ENCODE assay signal across 8 cellular contexts in genomic region chr9:35604578-35605335, GRCh38. TPM values are rescaled to one million over a fixed set of nuclear protein-coding genes. Genes with fewer than 3 reads are reported as not detected.
DNase-seq lines count a peak whose midpoint lies in the region; ATAC-seq and TF ChIP-seq lines count a peak whose summit lies in the region.

TESK1 (plus strand) TSS chr9:35605262; CDS start chr9:35605620, 358 bp downstream.

- H3K79me2 ChIP-seq in parathyroid adenoma, result no peaks in the 10 kb centered on the region

- no peaks in the 10 kb centered on the region for H3K9me3 Mint-ChIP-seq in activated naive CD8-positive, alpha-beta T cell treated with anti-CD3 and anti-CD28 coated beads, Interleukin-2, amount 50 U/mL, for 24 hours

- peaks cover 15% of the 10 kb centered on the region for H3K36me3 Mint-ChIP-seq in activated naive CD8-positive, alpha-beta T cell treated with anti-CD3 and anti-CD28 coated beads, Interleukin-2, amount 50 U/mL, for 24 hours (ENCODE audit: low read depth)

- 0 to 1% methylated on average over 13 to 18 of the region's 52 CpGs for WGBS in thyroid gland, 2 donors

- H3K4me1 Mint-ChIP-seq in activated naive CD8-positive, alpha-beta T cell treated with anti-CD3 and anti-CD28 coated beads, Interleukin-2, amount 50 U/mL, for 24 hours, result peaks cover 35% of the 10 kb centered on the region

- peak; percentile 65 for DNase-seq in EH (ENCODE audit: low read depth)
- peak; percentile 10 for DNase-seq in GOT3 (lab: John Stamatoyannopoulos, UW)
- peak; percentile 34 for DNase-seq in LNCaP clone FGC (ENCODE audit: low read depth)
- DNase-seq in SW480 (ENCODE audit: low spot score), result peak; percentile 83
- peak; percentile 88 for DNase-seq in activated naive CD8-positive, alpha-beta T cell treated with anti-CD3 and anti-CD28 coated beads, Interleukin-2, amount 50 U/mL, for 24 hours
- DNase-seq in cardiac septum (ENCODE audit: low spot score), result peak; percentile 80
- DNase-seq in thyroid gland, result peak; percentile 86 to 88

- H3K4me2 ChIP-seq in parathyroid adenoma (ENCODE audit: low read length), result peak within 1 kb of the TSS; percentile 99

- no peaks in the 10 kb centered on the region for H3K36me3 ChIP-seq in parathyroid adenoma (ENCODE audit: control insufficient read depth, insufficient read depth, low read length)
- H3K36me3 ChIP-seq in thyroid gland, result peaks cover 15 to 16% of the 10 kb centered on the region in 2 donors

- peak within 1 kb of the TSS; percentile 100 for H3K27ac Mint-ChIP-seq in activated naive CD8-positive, alpha-beta T cell treated with anti-CD3 and anti-CD28 coated beads, Interleukin-2, amount 50 U/mL, for 24 hours

- no peaks in the 10 kb centered on the region for H3K9me3 ChIP-seq in parathyroid adenoma (ENCODE audit: control insufficient read depth, low read length)
- H3K9me3 ChIP-seq in thyroid gland, result no peaks in the 10 kb centered on the region

- ATAC-seq in activated naive CD8-positive, alpha-beta T cell treated with anti-CD3 and anti-CD28 coated beads, Interleukin-2, amount 50 U/mL, for 24 hours, result peak; percentile 35

- intact Hi-C loops in cardiac septum (cut with DNase I) (loop anchor here (1.0 to 10.0 kb wide), 7 partner anchors 43 to 530 kb away; partner anchors contain the start of genes ATOSB, CCDC107, CREB3 and FANCG), thyroid gland (cut with DNase I) (loop anchor here (5.0 kb wide), 2 partner anchors 43 to 128 kb away; partner anchors contain the start of genes CREB3 and TLN1)

- H3K4me3 Mint-ChIP-seq in activated naive CD8-positive, alpha-beta T cell treated with anti-CD3 and anti-CD28 coated beads, Interleukin-2, amount 50 U/mL, for 24 hours, result peak within 1 kb of the TSS; percentile 94

- no peak within 1 kb of the TSS for H3K9ac ChIP-seq in parathyroid adenoma

- peak in 1 of 2 donors; percentile 46 for TF ChIP-seq POLR2A in thyroid gland (IDR thresholded peaks at IDR 0.05)

- H3K27me3 Mint-ChIP-seq in activated naive CD8-positive, alpha-beta T cell treated with anti-CD3 and anti-CD28 coated beads, Interleukin-2, amount 50 U/mL, for 24 hours, result peaks cover 2% of the 10 kb centered on the region

- peak within 1 kb of the TSS; percentile 85 for H3K27ac ChIP-seq in parathyroid adenoma
- peak within 1 kb of the TSS; percentile 81 to 93 (median 87) for H3K27ac ChIP-seq in thyroid gland

- no peaks in the 10 kb centered on the region for H3K27me3 ChIP-seq in parathyroid adenoma (ENCODE audit: control insufficient read depth, insufficient read depth, low read length)
- no peaks in the 10 kb centered on the region for H3K27me3 ChIP-seq in thyroid gland

- TF ChIP-seq CTCF in LNCaP clone FGC (IDR thresholded peaks at IDR 0.05; ENCODE audit: control insufficient read depth, extremely low read depth, insufficient read depth), result no peak
- no peak for TF ChIP-seq CTCF in parathyroid adenoma (IDR thresholded peaks at IDR 0.05)
- TF ChIP-seq CTCF in thyroid gland (IDR thresholded peaks at IDR 0.05), result no peak

- peak within 1 kb of the TSS; percentile 67 for H3K4me3 ChIP-seq in LNCaP clone FGC (ENCODE audit: low read depth, low read length)
- peak within 1 kb of the TSS; percentile 93 for H3K4me3 ChIP-seq in parathyroid adenoma (ENCODE audit: low read depth, low read length)
- peak within 1 kb of the TSS; percentile 53 to 91 (median 76) for H3K4me3 ChIP-seq in thyroid gland (replicated peaks in 1 of 3)

- peak within 1 kb of the TSS; percentile 79 for H2AFZ ChIP-seq in parathyroid adenoma

- H3K4me1 ChIP-seq in parathyroid adenoma, result peaks cover 2% of the 10 kb centered on the region
- peaks cover 12 to 21% of the 10 kb centered on the region in 2 donors for H3K4me1 ChIP-seq in thyroid gland

RNA-seq across cellular contexts. Expression of gene TESK1, which starts in this region (rescaled TPM):
- total RNA-seq in cardiac septum, result 34.2 TPM
- 10 to 100 TPM; 23.2 to 44.3 (median 37.6) TPM for total RNA-seq in thyroid gland

Comparison
In these comparisons a context has a peak if more than half of its experiments do, and no peak if none do; other contexts are left out.
1. Peak in every context shown above with its lines: DNase-seq, ATAC-seq, H3K4me3 ChIP-seq and H3K27ac ChIP-seq.
2. DNase-seq: peak in every context shown above with its lines; median percentile 88 in activated naive CD8-positive, alpha-beta T cell treated with anti-CD3 and anti-CD28 coated beads, Interleukin-2, amount 50 U/mL, for 24 hours; 87 in thyroid gland; 83 in SW480; 80 in cardiac septum; 65 in EH; 34 in LNCaP clone FGC; 10 in GOT3.